In the genomic region with DNA sequence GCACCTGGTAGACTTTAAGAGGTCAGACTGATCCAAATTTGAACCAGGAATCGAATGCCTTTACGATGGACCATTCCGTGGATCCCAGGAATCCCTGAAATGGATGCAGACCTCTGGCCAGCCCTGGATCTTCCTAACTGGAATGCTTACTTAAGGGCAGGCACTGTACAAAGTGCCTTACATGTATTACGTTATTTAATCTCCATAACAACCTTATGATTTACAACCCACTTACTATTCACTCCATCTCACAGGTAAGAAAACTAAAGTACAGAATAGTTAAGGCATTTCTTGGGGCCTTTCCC, we compare ENCODE assay signal across 19 cellular contexts.
DNase-seq lines count a peak whose midpoint lies in the region; ATAC-seq, FAIRE-seq and TF ChIP-seq lines count a peak whose summit lies in the region.
"Had no signal": no experiment of that assay in that cellular context is flagged by ENCODE, and none has a peak within 500 bp of the region (broad histone marks: within the 10 kb centered on the region; RNA-seq: fewer than 3 reads in every experiment).

No MANE protein-coding gene starts in this region.

- no peak for TF ChIP-seq RAD21 in A549 (conservative IDR thresholded peaks at IDR 0.05 in 1 of 2, IDR thresholded peaks at IDR 0.05 in 1 of 2)

- H2AFZ ChIP-seq in astrocyte (ENCODE audit: low read depth, low read length), result no peak overlapping the region

- H3K4me3 ChIP-seq in A549 (no peak overlapping the region), HEK293 (ENCODE audit: low read depth, low read length) (no peak overlapping the region), RWPE2 (ENCODE audit: severe bottlenecking) (no peak overlapping the region), astrocyte (ENCODE audit: insufficient read depth, low read depth, low read length) (no peak overlapping the region)
- H3K4me3 ChIP-seq: HAP-1 had no signal

- no peak for TF ChIP-seq POLR2A in A549 (IDR thresholded peaks at IDR 0.05; ENCODE audit: low read length)

- no peak for DNase-seq in A549 (ENCODE audit: low read depth in 1 of 2, low spot score in 1 of 2)
- DNase-seq in RWPE2 (ENCODE audit: low spot score), result no peak
- no peak for DNase-seq in astrocyte (ENCODE audit: low read depth)
- DNase-seq in NCI-H2196 treated with DMSO at 0.1 percent for 48 hours (lab: John Stamatoyannopoulos, UW; ENCODE audit: unreplicated experiment), result no peak
- no peak for DNase-seq in NCI-H345 (lab: John Stamatoyannopoulos, UW)
- no peak for DNase-seq in GM19240 (ENCODE audit: insufficient read length, low spot score)
- DNase-seq in SIG-M5 (lab: John Stamatoyannopoulos, UW), result no peak
- DNase-seq: 8988T; C1 segment of cervical spinal cord; Caco-2; CD4-positive, alpha-beta memory T cell; DMS153; DND-41; GOT3 had no signal

- H3K27me3 ChIP-seq in RWPE2 (ENCODE audit: insufficient read depth, poor library complexity, severe bottlenecking) (no peaks in the 10 kb centered on the region), astrocyte (ENCODE audit: insufficient read depth, low read length) (no peaks in the 10 kb centered on the region)

- TF ChIP-seq EP300 in A549 (IDR thresholded peaks at IDR 0.05), result no peak

- H3K36me3 Mint-ChIP-seq in astrocyte (ENCODE audit: low read depth, unreplicated experiment), result no peaks in the 10 kb centered on the region
- H3K36me3 Mint-ChIP-seq: CD4-positive, alpha-beta memory T cell had no signal

- H3K27ac ChIP-seq in A549, result peak overlapping the region; percentile 33 to 60; a peak in 3 of 6 replicates
- no peak overlapping the region for H3K27ac ChIP-seq in HEK293 (ENCODE audit: extremely low read depth, low read depth, low read length)
- H3K27ac ChIP-seq in RWPE2 (ENCODE audit: poor library complexity, severe bottlenecking), result peak overlapping the region; percentile 41
- no peak overlapping the region for H3K27ac ChIP-seq in astrocyte (ENCODE audit: low read depth, low read length)

- H3K9me3 ChIP-seq in A549 (no peaks in the 10 kb centered on the region), HEK293 (ENCODE audit: control insufficient read depth, insufficient read depth, low read depth, low read length) (no peaks in the 10 kb centered on the region), RWPE2 (ENCODE audit: severe bottlenecking) (no peaks in the 10 kb centered on the region), astrocyte (ENCODE audit: insufficient read depth, low read depth, low read length) (no peaks in the 10 kb centered on the region)
- H3K9me3 ChIP-seq: Caco-2, HAP-1 had no signal

- FAIRE-seq in A549 (lab: Jason Lieb, UNC) (no peak), astrocyte (lab: Jason Lieb, UNC) (no peak)
- FAIRE-seq: G401.6, GM12892, GM19239 had no signal

- ATAC-seq in A549 (peak; percentile 59 to 61; a peak in 2 of 6 replicates), RWPE2 (ENCODE audit: low read depth) (no peak)

- no peaks in the 10 kb centered on the region for H3K79me2 ChIP-seq in astrocyte (ENCODE audit: insufficient read depth, low read length)

- peaks cover 31% of the 10 kb centered on the region for H3K4me1 Mint-ChIP-seq in astrocyte (ENCODE audit: low read depth, unreplicated experiment)

- H3K27ac Mint-ChIP-seq in astrocyte (ENCODE audit: unreplicated experiment), result peak overlapping the region; percentile 75
- H3K27ac Mint-ChIP-seq: CD4-positive, alpha-beta memory T cell had no signal

- H3K4me1 ChIP-seq in A549 (peaks cover 16% of the 10 kb centered on the region; the same call in 2 of the 3 replicates), HEK293 (ENCODE audit: control insufficient read depth, insufficient read depth, low read length) (no peaks in the 10 kb centered on the region), RWPE2 (ENCODE audit: insufficient read depth, poor library complexity, severe bottlenecking) (peaks cover 17% of the 10 kb centered on the region), astrocyte (ENCODE audit: insufficient read depth, low read length) (peaks cover 17% of the 10 kb centered on the region)
- H3K4me1 ChIP-seq: Caco-2, HAP-1 had no signal

- H3K27me3 Mint-ChIP-seq in astrocyte (ENCODE audit: low read depth, unreplicated experiment), result no peaks in the 10 kb centered on the region

- TF ChIP-seq CTCF in A549 (IDR thresholded peaks at IDR 0.05), result no peak
- TF ChIP-seq CTCF in HEK293 (tag by site-specific recombination; IDR thresholded peaks at IDR 0.05), result no peak
- no peak for TF ChIP-seq CTCF in RWPE2 (IDR thresholded peaks at IDR 0.05; ENCODE audit: poor library complexity, severe bottlenecking)
- TF ChIP-seq CTCF in astrocyte (IDR thresholded peaks at IDR 0.05; ENCODE audit: insufficient read depth, low read depth, low read length), result no peak

- POLR2A ChIA-PET in A549 (lab: Yijun Ruan, JAX), result no interaction called here
- POLR2A ChIA-PET in HEK293 (lab: Yijun Ruan, JAX), result no interaction called here

- H3K9ac ChIP-seq in astrocyte (ENCODE audit: low read length), result no peak overlapping the region

- no peaks in the 10 kb centered on the region for H4K20me1 ChIP-seq in astrocyte (ENCODE audit: insufficient read depth, low read length)

- H3K36me3 ChIP-seq in HEK293 (ENCODE audit: control insufficient read depth in 2 of 2, insufficient read depth in 1 of 2, low read length in 2 of 2), result no peaks in the 10 kb centered on the region
- H3K36me3 ChIP-seq in RWPE2 (ENCODE audit: low read depth), result no peaks in the 10 kb centered on the region
- H3K36me3 ChIP-seq in astrocyte (ENCODE audit: insufficient read depth, low read length), result no peaks in the 10 kb centered on the region
- H3K36me3 ChIP-seq: HAP-1 had no signal

- H3K4me2 ChIP-seq in A549 (peak overlapping the region; percentile 33; the same call in 2 of the 3 replicates), astrocyte (ENCODE audit: low read length) (peak overlapping the region; percentile 32)

- 61% methylated on average over 4 of the region's 4 CpGs for WGBS in A549 (ENCODE audit: missing lambda C conversion rate)

- H3K9me3 Mint-ChIP-seq in astrocyte (ENCODE audit: unreplicated experiment), result peaks cover under 1% of the 10 kb centered on the region

- H3K4me3 Mint-ChIP-seq in astrocyte (ENCODE audit: unreplicated experiment), result no peak overlapping the region
- H3K4me3 Mint-ChIP-seq: CD4-positive, alpha-beta memory T cell had no signal

- CTCF ChIA-PET in A549 (lab: Yijun Ruan, JAX) (interaction anchor here (0.6 to 1.3 kb wide), 2 partner anchors 19 to 417 kb away, joined by 3 to 5 read pairs; no protein-coding TSS in a partner anchor), HEK293 (lab: Yijun Ruan, JAX) (no interaction called here)

TF ChIP-seq in A549, 52 proteins besides CTCF, POLR2A, EP300 and RAD21 (continues in another document):
- TF ChIP-seq RFX5 (IDR thresholded peaks at IDR 0.05), result no peak
- TF ChIP-seq, protein P1, sequence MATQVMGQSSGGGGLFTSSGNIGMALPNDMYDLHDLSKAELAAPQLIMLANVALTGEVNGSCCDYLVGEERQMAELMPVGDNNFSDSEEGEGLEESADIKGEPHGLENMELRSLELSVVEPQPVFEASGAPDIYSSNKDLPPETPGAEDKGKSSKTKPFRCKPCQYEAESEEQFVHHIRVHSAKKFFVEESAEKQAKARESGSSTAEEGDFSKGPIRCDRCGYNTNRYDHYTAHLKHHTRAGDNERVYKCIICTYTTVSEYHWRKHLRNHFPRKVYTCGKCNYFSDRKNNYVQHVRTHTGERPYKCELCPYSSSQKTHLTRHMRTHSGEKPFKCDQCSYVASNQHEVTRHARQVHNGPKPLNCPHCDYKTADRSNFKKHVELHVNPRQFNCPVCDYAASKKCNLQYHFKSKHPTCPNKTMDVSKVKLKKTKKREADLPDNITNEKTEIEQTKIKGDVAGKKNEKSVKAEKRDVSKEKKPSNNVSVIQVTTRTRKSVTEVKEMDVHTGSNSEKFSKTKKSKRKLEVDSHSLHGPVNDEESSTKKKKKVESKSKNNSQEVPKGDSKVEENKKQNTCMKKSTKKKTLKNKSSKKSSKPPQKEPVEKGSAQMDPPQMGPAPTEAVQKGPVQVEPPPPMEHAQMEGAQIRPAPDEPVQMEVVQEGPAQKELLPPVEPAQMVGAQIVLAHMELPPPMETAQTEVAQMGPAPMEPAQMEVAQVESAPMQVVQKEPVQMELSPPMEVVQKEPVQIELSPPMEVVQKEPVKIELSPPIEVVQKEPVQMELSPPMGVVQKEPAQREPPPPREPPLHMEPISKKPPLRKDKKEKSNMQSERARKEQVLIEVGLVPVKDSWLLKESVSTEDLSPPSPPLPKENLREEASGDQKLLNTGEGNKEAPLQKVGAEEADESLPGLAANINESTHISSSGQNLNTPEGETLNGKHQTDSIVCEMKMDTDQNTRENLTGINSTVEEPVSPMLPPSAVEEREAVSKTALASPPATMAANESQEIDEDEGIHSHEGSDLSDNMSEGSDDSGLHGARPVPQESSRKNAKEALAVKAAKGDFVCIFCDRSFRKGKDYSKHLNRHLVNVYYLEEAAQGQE (IDR thresholded peaks at IDR 0.05), result no peak
- no peak for TF ChIP-seq GATA3 (IDR thresholded peaks at IDR 0.05; ENCODE audit: borderline replicate concordance)
- no peak for TF ChIP-seq FOXS1 (CRISPR knock-in tag; IDR thresholded peaks at IDR 0.05)
- no peak for TF ChIP-seq TFCP2L1 (CRISPR knock-in tag; IDR thresholded peaks at IDR 0.05)

TF ChIP-seq in HEK293, 187 proteins besides CTCF, POLR2A, EP300 and RAD21:
- TF ChIP-seq, protein P2, sequence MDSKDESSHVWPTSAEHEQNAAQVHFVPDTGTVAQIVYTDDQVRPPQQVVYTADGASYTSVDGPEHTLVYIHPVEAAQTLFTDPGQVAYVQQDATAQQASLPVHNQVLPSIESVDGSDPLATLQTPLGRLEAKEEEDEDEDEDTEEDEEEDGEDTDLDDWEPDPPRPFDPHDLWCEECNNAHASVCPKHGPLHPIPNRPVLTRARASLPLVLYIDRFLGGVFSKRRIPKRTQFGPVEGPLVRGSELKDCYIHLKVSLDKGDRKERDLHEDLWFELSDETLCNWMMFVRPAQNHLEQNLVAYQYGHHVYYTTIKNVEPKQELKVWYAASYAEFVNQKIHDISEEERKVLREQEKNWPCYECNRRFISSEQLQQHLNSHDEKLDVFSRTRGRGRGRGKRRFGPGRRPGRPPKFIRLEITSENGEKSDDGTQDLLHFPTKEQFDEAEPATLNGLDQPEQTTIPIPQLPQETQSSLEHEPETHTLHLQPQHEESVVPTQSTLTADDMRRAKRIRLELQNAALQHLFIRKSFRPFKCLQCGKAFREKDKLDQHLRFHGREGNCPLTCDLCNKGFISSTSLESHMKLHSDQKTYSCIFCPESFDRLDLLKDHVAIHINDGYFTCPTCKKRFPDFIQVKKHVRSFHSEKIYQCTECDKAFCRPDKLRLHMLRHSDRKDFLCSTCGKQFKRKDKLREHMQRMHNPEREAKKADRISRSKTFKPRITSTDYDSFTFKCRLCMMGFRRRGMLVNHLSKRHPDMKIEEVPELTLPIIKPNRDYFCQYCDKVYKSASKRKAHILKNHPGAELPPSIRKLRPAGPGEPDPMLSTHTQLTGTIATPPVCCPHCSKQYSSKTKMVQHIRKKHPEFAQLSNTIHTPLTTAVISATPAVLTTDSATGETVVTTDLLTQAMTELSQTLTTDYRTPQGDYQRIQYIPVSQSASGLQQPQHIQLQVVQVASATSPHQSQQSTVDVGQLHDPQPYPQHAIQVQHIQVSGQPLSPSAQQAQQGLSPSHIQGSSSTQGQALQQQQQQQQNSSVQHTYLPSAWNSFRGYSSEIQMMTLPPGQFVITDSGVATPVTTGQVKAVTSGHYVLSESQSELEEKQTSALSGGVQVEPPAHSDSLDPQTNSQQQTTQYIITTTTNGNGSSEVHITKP (tag by site-specific recombination; IDR thresholded peaks at IDR 0.05), result 0 out of 2 replicates have a peak, but pooled peaks have one; percentile 4
- TF ChIP-seq ZNF670 (tag by site-specific recombination; IDR thresholded peaks at IDR 0.05; ENCODE audit: low read depth), result no peak

Comparison
In these comparisons a context has a peak if more than half of its experiments do, and no peak if none do; other contexts are left out.
1. H3K27ac ChIP-seq: peak in A549 (2 of 2) and RWPE2 (single experiment); none in HEK293 (single experiment) and astrocyte (single experiment).